ENCODE assay signal across 8 cellular contexts in the genomic region with DNA sequence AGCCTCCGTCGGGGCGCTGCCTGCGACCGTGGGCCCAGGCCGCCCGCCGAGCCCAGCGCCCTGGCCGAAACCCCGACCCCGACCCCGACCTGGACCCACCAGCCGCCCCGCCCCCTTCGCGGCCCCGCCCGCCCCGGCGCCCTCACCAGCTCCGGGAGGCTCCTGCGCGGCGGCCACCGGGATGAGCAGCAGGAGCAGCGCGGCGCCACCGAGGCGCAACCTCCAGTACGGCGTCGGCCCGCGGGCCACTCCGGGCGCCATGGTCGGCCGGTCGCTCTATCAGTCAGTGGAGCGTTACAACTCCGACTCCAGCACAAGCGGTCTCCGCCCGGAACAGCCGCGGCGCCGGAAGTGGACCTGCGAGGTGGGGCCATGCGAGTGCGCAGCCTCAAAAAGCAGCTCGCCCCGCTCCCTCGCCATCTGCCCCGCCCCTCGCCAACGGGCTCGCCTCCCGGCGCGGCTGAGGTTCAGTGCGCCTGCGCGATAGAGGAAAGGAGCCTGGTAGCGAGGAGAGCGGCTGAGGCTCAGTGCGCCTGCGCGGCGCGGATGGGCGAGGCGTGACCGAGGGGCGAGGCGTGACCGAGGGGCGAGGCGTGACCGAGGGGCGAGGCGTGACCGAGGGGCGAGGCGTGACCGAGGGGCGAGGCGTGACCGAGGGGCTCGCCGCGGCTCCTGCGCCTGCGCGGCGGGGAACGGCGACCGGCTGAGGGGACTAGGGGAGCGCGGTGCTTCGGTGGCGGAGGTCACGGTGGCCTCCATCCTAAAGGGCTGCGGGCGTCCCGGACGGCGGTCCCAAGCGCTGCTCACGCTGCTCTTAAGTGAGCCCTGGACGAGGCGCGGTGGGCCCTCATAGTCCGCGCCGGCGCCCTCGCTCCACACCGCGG. TPM values are rescaled to one million over a fixed set of nuclear protein-coding genes. Genes with fewer than 3 reads are reported as not detected.
DNase-seq lines count a peak whose midpoint lies in the region; ATAC-seq and TF ChIP-seq lines count a peak whose summit lies in the region.

TSS of gene PTTG1IP (minus strand) at position 335 of the 884 bp plus-strand sequence. CDS start at position 261, 74 bp downstream.

- H3K4me1 ChIP-seq in HAP-1 (peaks cover 14% of the 10 kb centered on the region), MM.1S (ENCODE audit: low read length) (peaks cover 28% of the 10 kb centered on the region)

- H3K4me3 ChIP-seq in HAP-1: peak within 1 kb of the TSS; percentile 76
- peak within 1 kb of the TSS; percentile 78 for H3K4me3 ChIP-seq in MM.1S (ENCODE audit: low read length)
- peak within 1 kb of the TSS; percentile 94 for H3K4me3 ChIP-seq in fibroblast of the aortic adventitia (ENCODE audit: low read depth, low read length)

- no peak for TF ChIP-seq CTCF in MM.1S (IDR thresholded peaks at IDR 0.05; ENCODE audit: low read length)
- TF ChIP-seq CTCF in fibroblast of the aortic adventitia (IDR thresholded peaks at IDR 0.05; ENCODE audit: insufficient read depth, low read length): no peak
- TF ChIP-seq CTCF in nephron (IDR thresholded peaks at IDR 0.05; ENCODE audit: unreplicated experiment in 3 of 3): no peak

- peak; percentile 87 for ATAC-seq in stimulated activated naive CD8-positive, alpha-beta T cell treated with anti-CD3 and anti-CD28 coated beads, Interleukin-15, Interleukin-2, amounts not matched to agents 100 U/mL and 50 U/mL, for 24 hours

- H3K36me3 ChIP-seq in HAP-1 (replicated peaks) (no peaks in the 10 kb centered on the region), MM.1S (replicated peaks; ENCODE audit: insufficient read depth, low read length) (no peaks in the 10 kb centered on the region)

- peak within 1 kb of the TSS; percentile 52 for H3K9ac ChIP-seq in MM.1S (ENCODE audit: low read length)

- peak within 1 kb of the TSS; percentile 82 to 95 (median 94) for H3K27ac Mint-ChIP-seq in nephron

- peaks cover 3% of the 10 kb centered on the region for H3K36me3 Mint-ChIP-seq in nephron (ENCODE audit: low read depth)

- H3K27me3 ChIP-seq in HAP-1 (ENCODE audit: low read depth) (no peaks in the 10 kb centered on the region), MM.1S (replicated peaks; ENCODE audit: insufficient read depth, low read length) (peaks cover 14% of the 10 kb centered on the region)

- no peaks in the 10 kb centered on the region for H3K9me2 ChIP-seq in MM.1S (replicated peaks; ENCODE audit: insufficient read depth, low read length)

- H3K4me2 ChIP-seq in MM.1S (ENCODE audit: low read depth, low read length): peak within 1 kb of the TSS; percentile 97

- H3K27ac ChIP-seq in MM.1S (ENCODE audit: low read length): peak within 1 kb of the TSS; percentile 70; the same call in 1 of the 2 replicates

- peaks cover 16% of the 10 kb centered on the region for H4K20me1 ChIP-seq in MM.1S (ENCODE audit: insufficient read depth, low read length)

- peaks cover 28% of the 10 kb centered on the region for H3K27me3 Mint-ChIP-seq in nephron (ENCODE audit: low read depth)

- no peaks in the 10 kb centered on the region for H3K9me3 Mint-ChIP-seq in nephron

- H3K9me3 ChIP-seq in HAP-1 (peaks cover 9% of the 10 kb centered on the region; the same call in 1 of the 2 replicates), MM.1S (replicated peaks; ENCODE audit: insufficient read depth, low read length) (no peaks in the 10 kb centered on the region)

- peak within 1 kb of the TSS; percentile 87 for H2AFZ ChIP-seq in MM.1S (ENCODE audit: low read length)

- H3K4me1 Mint-ChIP-seq in nephron: peaks cover 45% of the 10 kb centered on the region

- DNase-seq in G401 (ENCODE audit: low spot score) (peak; percentile 95), HAP-1 (ENCODE audit: low spot score in 2 of 2) (peak; percentile 94 to 99), MM.1S (peak; percentile 100), SHP77 treated with DMSO at 0.1 percent for 48 hours (lab: John Stamatoyannopoulos, UW) (peak; percentile 86), fibroblast of the aortic adventitia (ENCODE audit: low read depth) (peak; percentile 95)
- peak; percentile 100 for DNase-seq in activated effector memory CD4-positive, alpha-beta T cell treated with anti-CD3 and anti-CD28 coated beads, Interleukin-2, amount 50 U/mL, for 16 hours
- peak; percentile 100 for DNase-seq in stimulated activated naive CD8-positive, alpha-beta T cell treated with anti-CD3 and anti-CD28 coated beads, Interleukin-15, Interleukin-2, amounts not matched to agents 100 U/mL and 50 U/mL, for 24 hours

- peaks cover 46% of the 10 kb centered on the region for H3K79me2 ChIP-seq in MM.1S (ENCODE audit: low read length)

- peak within 1 kb of the TSS; percentile 94 to 99 (median 96) for H3K4me3 Mint-ChIP-seq in nephron

- in situ Hi-C loops in G401 (cut with HindIII; ENCODE audit: low sequenced_read_pairs): no loop called here
- in situ Hi-C loops in HAP-1 (cut with MboI; ENCODE audit: low sequenced_read_pairs): no loop called here

- peaks cover 19% of the 10 kb centered on the region for H3F3A ChIP-seq in MM.1S (ENCODE audit: insufficient read depth, low read length)

RNA-seq across cellular contexts. Expression of gene PTTG1IP, which starts in this region (rescaled TPM):
- total RNA-seq in G401 (2014; rRNA removed; shearing (Covaris generic)): 172 and 243 TPM in 2 replicates
- 226 and 233 TPM in 2 replicates for total RNA-seq in fibroblast of the aortic adventitia (ENCODE audit: low replicate concordance)

Comparison
In these comparisons a context has a peak if more than half of its experiments do, and no peak if none do; other contexts are left out.
1. Peak in every context shown above with its lines: DNase-seq, ATAC-seq, H3K4me3 ChIP-seq and H3K27ac ChIP-seq.